ENCODE assay signal across 8 cellular contexts in genomic region chr9:130446111-130446861, GRCh38. TPM values are rescaled to one million over a fixed set of nuclear protein-coding genes. Genes with fewer than 3 reads are reported as not detected.
DNase-seq lines count a peak whose midpoint lies in the region; ATAC-seq, FAIRE-seq and TF ChIP-seq lines count a peak whose summit lies in the region.

No MANE protein-coding gene starts in this region.

- no peak for FAIRE-seq in A549 (lab: Jason Lieb, UNC)

- peaks cover 3% of the 10 kb centered on the region for H3K79me2 ChIP-seq in smooth muscle cell (ENCODE audit: low read depth)

- H3K4me2 ChIP-seq in A549 (peak overlapping the region; percentile 100), smooth muscle cell (peak overlapping the region; percentile 96)

- TF ChIP-seq EP300 in A549 (IDR thresholded peaks at IDR 0.05) = no peak

- H3K36me3 ChIP-seq in iPS-20b (ENCODE audit: insufficient read depth, low read depth, low read length) = no peaks in the 10 kb centered on the region
- no peaks in the 10 kb centered on the region for H3K36me3 ChIP-seq in smooth muscle cell (ENCODE audit: low read depth)

- POLR2A ChIA-PET in A549 (lab: Yijun Ruan, JAX) = no interaction called here

- TF ChIP-seq CTCF in A549 (IDR thresholded peaks at IDR 0.05) (no peak), HFF-Myc (IDR thresholded peaks at IDR 0.05; ENCODE audit: low read depth, low read length, missing control alignments) (no peak), smooth muscle cell (IDR thresholded peaks at IDR 0.05; ENCODE audit: borderline replicate concordance, insufficient read depth, poor library complexity, severe bottlenecking) (no peak)

- TF ChIP-seq POLR2A in A549 (IDR thresholded peaks at IDR 0.05; ENCODE audit: low read length) = no peak

- DNase-seq in A549 (ENCODE audit: low read depth in 1 of 2, low spot score in 1 of 2) (no peak), HFF-Myc (ENCODE audit: extremely low read depth, low read depth) (peak; percentile 70), astrocyte of the hippocampus (ENCODE audit: low read depth, low spot score) (peak; percentile 80), smooth muscle cell (lab: John Stamatoyannopoulos, UW; ENCODE audit: unreplicated experiment) (peak; percentile 56)

- peaks cover 45% of the 10 kb centered on the region for H3K4me1 ChIP-seq in A549
- peaks cover 25% of the 10 kb centered on the region for H3K4me1 ChIP-seq in iPS-20b (ENCODE audit: insufficient read depth, low read length)
- H3K4me1 ChIP-seq in smooth muscle cell (ENCODE audit: low read depth) = peaks cover 33% of the 10 kb centered on the region

- ATAC-seq in A549 (no peak), GM18511 (IDR thresholded peaks at IDR 0.05; ENCODE audit: unreplicated experiment) (no peak), GM21825 (IDR thresholded peaks at IDR 0.05; ENCODE audit: unreplicated experiment) (no peak)
- no peak for ATAC-seq in activated CD4-positive, CD25-positive, alpha-beta regulatory T cell treated with anti-CD3 and anti-CD28 coated beads, Interleukin-2, amount 50 U/mL, for 24 hours

- TF ChIP-seq RAD21 in A549 (conservative IDR thresholded peaks at IDR 0.05 in 1 of 2, IDR thresholded peaks at IDR 0.05 in 1 of 2) = no peak

- H3K27me3 ChIP-seq in iPS-20b (ENCODE audit: insufficient read depth, low read length) (peaks cover 44% of the 10 kb centered on the region), smooth muscle cell (ENCODE audit: low read depth) (no peaks in the 10 kb centered on the region)

- H3K9me3 ChIP-seq in A549 (peaks cover 8% of the 10 kb centered on the region; the same call in 1 of the 3 replicates), iPS-20b (ENCODE audit: insufficient read depth, low read depth, low read length) (no peaks in the 10 kb centered on the region), smooth muscle cell (replicated peaks; ENCODE audit: low read depth) (no peaks in the 10 kb centered on the region)

- H4K20me1 ChIP-seq in smooth muscle cell (ENCODE audit: low read depth) = peaks cover 13% of the 10 kb centered on the region

- peak overlapping the region; percentile 58 to 85; a peak in 5 of 6 replicates for H3K27ac ChIP-seq in A549
- H3K27ac ChIP-seq in iPS-20b (ENCODE audit: low read length) = no peak overlapping the region
- H3K27ac ChIP-seq in smooth muscle cell (ENCODE audit: low read depth) = peak overlapping the region; percentile 79

- H3F3A ChIP-seq in smooth muscle cell (ENCODE audit: low read depth) = no peaks in the 10 kb centered on the region

- H3K4me3 ChIP-seq in A549 (no peak overlapping the region), HFF-Myc (replicated peaks; ENCODE audit: low read depth, low read length) (peak overlapping the region; percentile 85), iPS-20b (ENCODE audit: low read length) (peak overlapping the region; percentile 64), smooth muscle cell (peak overlapping the region; percentile 61)

- H2AFZ ChIP-seq in smooth muscle cell (ENCODE audit: low read depth) = peak overlapping the region; percentile 89

- CTCF ChIA-PET in A549 (lab: Yijun Ruan, JAX) = interaction anchor here (0.8 to 5.7 kb wide), 4 partner anchors 15 to 236 kb away, joined by 3 to 69 read pairs (median 4); no protein-coding TSS in a partner anchor

- WGBS in A549 (ENCODE audit: missing lambda C conversion rate) = 85% methylated on average over 13 of the region's 15 CpGs
- 9% methylated on average over 13 of the region's 15 CpGs for WGBS in smooth muscle cell (ENCODE audit: low lambda C conversion rate)

- peak overlapping the region; percentile 61; the same call in 1 of the 2 replicates for H3K9ac ChIP-seq in iPS-20b (ENCODE audit: low read depth, low read length)
- H3K9ac ChIP-seq in smooth muscle cell (ENCODE audit: low read depth) = peak overlapping the region; percentile 18

TF ChIP-seq in A549, 52 proteins besides CTCF, POLR2A, EP300 and RAD21:
- TF ChIP-seq CEBPB (IDR thresholded peaks at IDR 0.05) = 0 out of 4 replicates have a peak, but pooled peaks of 1 of the 2 experiments have one; percentile 22
- TF ChIP-seq MYC (IDR thresholded peaks at IDR 0.05; ENCODE audit: borderline replicate concordance, low read length) = no peak
- TF ChIP-seq ZSCAN20 (CRISPR knock-in tag; IDR thresholded peaks at IDR 0.05) = no peak
- TF ChIP-seq CBX8 (IDR thresholded peaks at IDR 0.05) = no peak
- TF ChIP-seq ELK1 (IDR thresholded peaks at IDR 0.05; ENCODE audit: low read depth, low read length) = no peak
- TF ChIP-seq JUN (IDR thresholded peaks at IDR 0.05) = no peak
TF ChIP-seq in A549: peak in this region for 1.

RNA-seq across cellular contexts. Expression of gene ASS1, which starts 1.5 kb away (rescaled TPM):
- 32.5 and 36.9 TPM in 2 replicates for polyA plus RNA-seq in A549 (2011; rRNA removed)
- 13.7 and 16.0 TPM in 2 replicates for polyA plus RNA-seq in A549 (2012; cell fraction: cytosol; rRNA removed)
- polyA plus RNA-seq in A549 (2012; cell fraction: nucleus; rRNA removed) = 8.3 and 11.0 TPM in 2 replicates
- polyA plus RNA-seq in A549 (2017; fragmentation: RNase III; extraction: RNeasy Plus Mini Kit Qiagen cat#74134 plus additional on column Dnase treatment) = 11.3 to 12.9 TPM (median 11.8 TPM) in 3 replicates
- polyA minus RNA-seq in A549 (2011; rRNA and poly(A)+ RNA removed) = 17.1 and 24.9 TPM in 2 replicates
- 78.2 and 95.7 TPM in 2 replicates for total RNA-seq in smooth muscle cell
- 80.5 and 81.5 TPM in 2 replicates for polyA plus RNA-seq in smooth muscle cell

Comparison
In these comparisons a context has a peak if more than half of its experiments do, and no peak if none do; other contexts are left out.
1. DNase-seq: peak in HFF-Myc (single experiment), astrocyte of the hippocampus (single experiment) and smooth muscle cell (single experiment); none in A549 (0 of 2).